ENCODE assay signal across 1 cellular context in genomic region chr12:52247622-52248540, GRCh38.
TF ChIP-seq lines count a peak whose summit lies in the region.

No MANE protein-coding gene starts in this region.

TF ChIP-seq in A549, 52 proteins besides CTCF, POLR2A, EP300 and RAD21 (continued from another document):
- TF ChIP-seq HMGXB4 (CRISPR knock-in tag; IDR thresholded peaks at IDR 0.05; ENCODE audit: borderline replicate concordance) (no peak), CBX2 (IDR thresholded peaks at IDR 0.05; ENCODE audit: borderline replicate concordance, low read depth) (no peak), POLR2AphosphoS2 (conservative IDR thresholded peaks at IDR 0.05; ENCODE audit: low read length) (peak; percentile 98), SREBF2 (IDR thresholded peaks at IDR 0.05) (no peak), RCOR1 (IDR thresholded peaks at IDR 0.05; ENCODE audit: low read depth, low read length) (no peak), ZNF302 (CRISPR knock-in tag; IDR thresholded peaks at IDR 0.05) (no peak), NPAS2 (CRISPR knock-in tag; IDR thresholded peaks at IDR 0.05; ENCODE audit: borderline replicate concordance) (no peak), HOXA7 (CRISPR knock-in tag; IDR thresholded peaks at IDR 0.05) (peak; percentile 90), ZFP36 (IDR thresholded peaks at IDR 0.05; ENCODE audit: borderline replicate concordance, partially characterized antibody) (no peak), HOXB5 (CRISPR knock-in tag; IDR thresholded peaks at IDR 0.05) (no peak; the same call in 1 of the 2 replicates), GATA3 (IDR thresholded peaks at IDR 0.05; ENCODE audit: borderline replicate concordance) (no peak; the same call in 1 of the 2 replicates), NR3C1 (IDR thresholded peaks at IDR 0.05) (no peak), JUN (IDR thresholded peaks at IDR 0.05) (peak; percentile 52 to 76), KDM5A (IDR thresholded peaks at IDR 0.05) (no peak), EHF (CRISPR knock-in tag; IDR thresholded peaks at IDR 0.05) (peak; percentile 52; the same call in 1 of the 2 replicates), FOSL2 (IDR thresholded peaks at IDR 0.05) (no peak; the same call in 1 of the 2 replicates), FOSL2 (CRISPR knock-in tag; IDR thresholded peaks at IDR 0.05) (0 out of 2 replicates have a peak, but pooled peaks have one; percentile 2), ESRRA (IDR thresholded peaks at IDR 0.05; ENCODE audit: borderline replicate concordance, low read length) (no peak), FOSB (CRISPR knock-in tag; IDR thresholded peaks at IDR 0.05) (peak; percentile 91), ZSCAN20 (CRISPR knock-in tag; IDR thresholded peaks at IDR 0.05) (no peak), SMC3 (IDR thresholded peaks at IDR 0.05) (0 out of 3 replicates have a peak, but pooled peaks have one; percentile 6), BHLHE40 (IDR thresholded peaks at IDR 0.05; ENCODE audit: low read depth, low read length) (no peak), RFX5 (IDR thresholded peaks at IDR 0.05) (no peak), MYC (IDR thresholded peaks at IDR 0.05; ENCODE audit: borderline replicate concordance, low read length) (no peak), FOXS1 (CRISPR knock-in tag; IDR thresholded peaks at IDR 0.05) (no peak), PHF8 (IDR thresholded peaks at IDR 0.05; ENCODE audit: borderline replicate concordance, low read depth) (no peak), HDAC2 (IDR thresholded peaks at IDR 0.05) (no peak), NFE2L2 (conservative IDR thresholded peaks at IDR 0.05; ENCODE audit: low read length) (no peak), MAX (IDR thresholded peaks at IDR 0.05) (no peak; the same call in 1 of the 2 replicates), CBX8 (IDR thresholded peaks at IDR 0.05) (no peak), HOXB13 (CRISPR knock-in tag; IDR thresholded peaks at IDR 0.05; ENCODE audit: low read depth) (0 out of 2 replicates have a peak, but pooled peaks have one; percentile 28), MAFK (IDR thresholded peaks at IDR 0.05; ENCODE audit: partially characterized antibody) (no peak), TFCP2L1 (CRISPR knock-in tag; IDR thresholded peaks at IDR 0.05) (0 out of 2 replicates have a peak, but pooled peaks have one; percentile 38), TP53 (CRISPR knock-in tag; IDR thresholded peaks at IDR 0.05) (peak; percentile 78; the same call in 1 of the 2 replicates), KDM1A (IDR thresholded peaks at IDR 0.05; ENCODE audit: low read depth) (no peak), CHD4 (IDR thresholded peaks at IDR 0.05; ENCODE audit: borderline replicate concordance) (no peak), RNF2 (IDR thresholded peaks at IDR 0.05; ENCODE audit: borderline replicate concordance, low read depth) (no peak), BCL3 (IDR thresholded peaks at IDR 0.05) (0 out of 3 replicates have a peak, but pooled peaks have one; percentile 54), EHMT2 (IDR thresholded peaks at IDR 0.05; ENCODE audit: low read depth) (no peak), CHD2 (IDR thresholded peaks at IDR 0.05; ENCODE audit: low read length, partially characterized antibody) (peak; percentile 40)
- TF ChIP-seq, protein P1, sequence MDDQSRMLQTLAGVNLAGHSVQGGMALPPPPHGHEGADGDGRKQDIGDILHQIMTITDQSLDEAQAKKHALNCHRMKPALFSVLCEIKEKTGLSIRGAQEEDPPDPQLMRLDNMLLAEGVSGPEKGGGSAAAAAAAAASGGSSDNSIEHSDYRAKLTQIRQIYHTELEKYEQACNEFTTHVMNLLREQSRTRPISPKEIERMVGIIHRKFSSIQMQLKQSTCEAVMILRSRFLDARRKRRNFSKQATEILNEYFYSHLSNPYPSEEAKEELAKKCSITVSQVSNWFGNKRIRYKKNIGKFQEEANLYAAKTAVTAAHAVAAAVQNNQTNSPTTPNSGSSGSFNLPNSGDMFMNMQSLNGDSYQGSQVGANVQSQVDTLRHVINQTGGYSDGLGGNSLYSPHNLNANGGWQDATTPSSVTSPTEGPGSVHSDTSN (IDR thresholded peaks at IDR 0.05) = no peak
- TF ChIP-seq, protein P2, sequence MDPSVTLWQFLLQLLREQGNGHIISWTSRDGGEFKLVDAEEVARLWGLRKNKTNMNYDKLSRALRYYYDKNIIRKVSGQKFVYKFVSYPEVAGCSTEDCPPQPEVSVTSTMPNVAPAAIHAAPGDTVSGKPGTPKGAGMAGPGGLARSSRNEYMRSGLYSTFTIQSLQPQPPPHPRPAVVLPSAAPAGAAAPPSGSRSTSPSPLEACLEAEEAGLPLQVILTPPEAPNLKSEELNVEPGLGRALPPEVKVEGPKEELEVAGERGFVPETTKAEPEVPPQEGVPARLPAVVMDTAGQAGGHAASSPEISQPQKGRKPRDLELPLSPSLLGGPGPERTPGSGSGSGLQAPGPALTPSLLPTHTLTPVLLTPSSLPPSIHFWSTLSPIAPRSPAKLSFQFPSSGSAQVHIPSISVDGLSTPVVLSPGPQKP (IDR thresholded peaks at IDR 0.05; ENCODE audit: low read depth, low read length) = no peak
- TF ChIP-seq, protein P3, sequence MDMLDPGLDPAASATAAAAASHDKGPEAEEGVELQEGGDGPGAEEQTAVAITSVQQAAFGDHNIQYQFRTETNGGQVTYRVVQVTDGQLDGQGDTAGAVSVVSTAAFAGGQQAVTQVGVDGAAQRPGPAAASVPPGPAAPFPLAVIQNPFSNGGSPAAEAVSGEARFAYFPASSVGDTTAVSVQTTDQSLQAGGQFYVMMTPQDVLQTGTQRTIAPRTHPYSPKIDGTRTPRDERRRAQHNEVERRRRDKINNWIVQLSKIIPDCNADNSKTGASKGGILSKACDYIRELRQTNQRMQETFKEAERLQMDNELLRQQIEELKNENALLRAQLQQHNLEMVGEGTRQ (IDR thresholded peaks at IDR 0.05) = no peak
- TF ChIP-seq, protein P4, sequence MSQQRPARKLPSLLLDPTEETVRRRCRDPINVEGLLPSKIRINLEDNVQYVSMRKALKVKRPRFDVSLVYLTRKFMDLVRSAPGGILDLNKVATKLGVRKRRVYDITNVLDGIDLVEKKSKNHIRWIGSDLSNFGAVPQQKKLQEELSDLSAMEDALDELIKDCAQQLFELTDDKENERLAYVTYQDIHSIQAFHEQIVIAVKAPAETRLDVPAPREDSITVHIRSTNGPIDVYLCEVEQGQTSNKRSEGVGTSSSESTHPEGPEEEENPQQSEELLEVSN (IDR thresholded peaks at IDR 0.05; ENCODE audit: borderline replicate concordance, low read depth) = 0 out of 2 replicates have a peak, but pooled peaks have one; percentile 7
- TF ChIP-seq, protein P5, sequence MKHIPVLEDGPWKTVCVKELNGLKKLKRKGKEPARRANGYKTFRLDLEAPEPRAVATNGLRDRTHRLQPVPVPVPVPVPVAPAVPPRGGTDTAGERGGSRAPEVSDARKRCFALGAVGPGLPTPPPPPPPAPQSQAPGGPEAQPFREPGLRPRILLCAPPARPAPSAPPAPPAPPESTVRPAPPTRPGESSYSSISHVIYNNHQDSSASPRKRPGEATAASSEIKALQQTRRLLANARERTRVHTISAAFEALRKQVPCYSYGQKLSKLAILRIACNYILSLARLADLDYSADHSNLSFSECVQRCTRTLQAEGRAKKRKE (CRISPR knock-in tag; IDR thresholded peaks at IDR 0.05; ENCODE audit: low read depth) = no peak
